8 cellular contexts compared by ENCODE assay signal in genomic region chr22:31290494-31291402, GRCh38. TPM values are rescaled to one million over a fixed set of nuclear protein-coding genes. Genes with fewer than 3 reads are reported as not detected.
A peak's percentile ranks its signal among the peaks of the same experiment; 100 is the strongest.
DNase-seq lines count a peak whose midpoint lies in the region; ATAC-seq and TF ChIP-seq lines count a peak whose summit lies in the region.

No MANE protein-coding gene starts in this region.

- H3K36me3 Mint-ChIP-seq in naive B cell = peaks cover 21 to 29% of the 10 kb centered on the region in 2 donors
- H3K36me3 Mint-ChIP-seq in stimulated activated memory B cell treated with anti-CD40 and anti-IgM and Interleukin-4, amounts not matched to agents 10 μg/mL and 1 μg/mL and 100 μg/mL, for 72 hours = peaks cover 19% of the 10 kb centered on the region

- H3K27ac ChIP-seq in Peyer's patch (peak overlapping the region; percentile 93 to 100 (median 98)), esophagus squamous epithelium (peak overlapping the region; percentile 90 to 99 (median 97))

- H3K36me3 ChIP-seq in Peyer's patch (peaks cover 0 to 32% (median 0%) of the 10 kb centered on the region in 3 donors), esophagus squamous epithelium (peaks cover 0 to 40% (median 8%) of the 10 kb centered on the region in 3 donors)

- no peaks in the 10 kb centered on the region for H3K27me3 ChIP-seq in Peyer's patch
- H3K27me3 ChIP-seq in esophagus squamous epithelium = no peaks in the 10 kb centered on the region

- H3K9me3 ChIP-seq in Peyer's patch (no peaks in the 10 kb centered on the region), esophagus squamous epithelium (no peaks in the 10 kb centered on the region)

- H3K4me1 ChIP-seq in Peyer's patch (peaks cover under 1 to 39% (median 21%) of the 10 kb centered on the region in 4 donors), esophagus squamous epithelium (peaks cover 28 to 78% (median 35%) of the 10 kb centered on the region in 3 donors)

- TF ChIP-seq CTCF in Peyer's patch (IDR thresholded peaks at IDR 0.05) = no peak
- peak in 1 of 6 experiments; percentile 3 for TF ChIP-seq CTCF in esophagus squamous epithelium (IDR thresholded peaks at IDR 0.05)

- H3K9me3 Mint-ChIP-seq in naive B cell = no peaks in the 10 kb centered on the region
- no peaks in the 10 kb centered on the region for H3K9me3 Mint-ChIP-seq in stimulated activated memory B cell treated with anti-CD40 and anti-IgM and Interleukin-4, amounts not matched to agents 10 μg/mL and 1 μg/mL and 100 μg/mL, for 72 hours

- H3K27ac Mint-ChIP-seq in naive B cell = peak overlapping the region; percentile 100
- peak overlapping the region; percentile 100 for H3K27ac Mint-ChIP-seq in stimulated activated memory B cell treated with anti-CD40 and anti-IgM and Interleukin-4, amounts not matched to agents 10 μg/mL and 1 μg/mL and 100 μg/mL, for 72 hours

- peaks cover 47 to 76% (median 75%) of the 10 kb centered on the region in 3 donors for H3K4me1 Mint-ChIP-seq in naive B cell
- H3K4me1 Mint-ChIP-seq in stimulated activated memory B cell treated with anti-CD40 and anti-IgM and Interleukin-4, amounts not matched to agents 10 μg/mL and 1 μg/mL and 100 μg/mL, for 72 hours = peaks cover 82% of the 10 kb centered on the region

- intact Hi-C loops in esophagus squamous epithelium (cut with DNase I) = no loop called here

- TF ChIP-seq POLR2A in Peyer's patch (IDR thresholded peaks at IDR 0.05) (peak; percentile 93 to 98), esophagus squamous epithelium (IDR thresholded peaks at IDR 0.05) (peak in 3 of 4 donors; percentile 96 to 100 (median 97))

- DNase-seq in DMS153 treated with DMSO at 0.1 percent for 48 hours (lab: John Stamatoyannopoulos, UW; ENCODE audit: unreplicated experiment) (peak; percentile 90), Peyer's patch (peak; percentile 99), activated T-helper 1 cell treated with Interleukin-2 at 50 U/mL for 16 hours (ENCODE audit: low read depth) (peak; percentile 95), esophagus squamous epithelium (lab: John Stamatoyannopoulos, UW) (peak; percentile 89), naive B cell (peak; percentile 97)
- DNase-seq in Jurkat, Clone E6-1 (ENCODE audit: low read depth, low spot score) = peak; percentile 73

- whole genome bisulfite sequencing in esophagus squamous epithelium, 2 donors = 1% methylated on average over 29 to 33 of the region's 91 CpGs

- H3K4me3 ChIP-seq in Jurkat, Clone E6-1 (ENCODE audit: low read length) = peak overlapping the region; percentile 47
- H3K4me3 ChIP-seq in Peyer's patch (peak overlapping the region; percentile 69 to 88 (median 74)), esophagus squamous epithelium (peak overlapping the region; percentile 59 to 89 (median 72))

- no peaks in the 10 kb centered on the region for H3K27me3 Mint-ChIP-seq in naive B cell
- no peaks in the 10 kb centered on the region for H3K27me3 Mint-ChIP-seq in stimulated activated memory B cell treated with anti-CD40 and anti-IgM and Interleukin-4, amounts not matched to agents 10 μg/mL and 1 μg/mL and 100 μg/mL, for 72 hours

- ATAC-seq in GM21619 (IDR thresholded peaks at IDR 0.05; ENCODE audit: unreplicated experiment) = peak; percentile 83
- peak; percentile 78 to 79 for ATAC-seq in naive B cell (ENCODE audit: low read depth in 2 of 2)
- ATAC-seq in stimulated activated memory B cell treated with anti-CD40 and anti-IgM and Interleukin-4, amounts not matched to agents 10 μg/mL and 1 μg/mL and 100 μg/mL, for 72 hours = peak; percentile 96

- peak overlapping the region; percentile 90 to 99 (median 98) for H3K4me3 Mint-ChIP-seq in naive B cell
- peak overlapping the region; percentile 99 for H3K4me3 Mint-ChIP-seq in stimulated activated memory B cell treated with anti-CD40 and anti-IgM and Interleukin-4, amounts not matched to agents 10 μg/mL and 1 μg/mL and 100 μg/mL, for 72 hours

RNA-seq across cellular contexts. Expression of gene PIK3IP1, which starts 1.5 kb away (rescaled TPM):
- 2.4 TPM for polyA plus RNA-seq in Jurkat, Clone E6-1 (2012; ENCODE audit: insufficient read depth, insufficient read length)
- 10 to 100 TPM; 23.7 to 60.2 (median 30.7) TPM for total RNA-seq in Peyer's patch
- total RNA-seq in esophagus squamous epithelium = 10 to 100 TPM in 3 of 4 donors, 1 to 10 TPM in 1; 7.0 to 53.0 (median 19.2) TPM
- polyA plus RNA-seq in naive B cell (ENCODE audit: low read depth in 6 of 6) = 100 to 1,000 TPM; 107 to 235 (median 181) TPM

RNA-seq across cellular contexts. Expression of gene PATZ1, which starts 55.4 kb away (rescaled TPM):
- polyA plus RNA-seq in Jurkat, Clone E6-1 (2012; ENCODE audit: insufficient read depth, insufficient read length) = 26.3 TPM
- total RNA-seq in Peyer's patch (10 to 100 TPM; 12.4 to 28.3 (median 21.2) TPM), esophagus squamous epithelium (10 to 100 TPM in 2 of 4 donors, 1 to 10 TPM in 2; 2.2 to 13.0 (median 7.2) TPM)
- 10 to 100 TPM; 13.3 to 24.9 (median 15.1) TPM for polyA plus RNA-seq in naive B cell (ENCODE audit: low read depth in 6 of 6)

Comparison
In these comparisons a context has a peak if more than half of its experiments do, and no peak if none do; other contexts are left out.
1. Peak in every context shown above with its lines: DNase-seq, ATAC-seq, H3K4me3 ChIP-seq and H3K27ac ChIP-seq.